8 cellular contexts compared by ENCODE assay signal in genomic region chr10:45972106-45972812, GRCh38. TPM values are rescaled to one million over a fixed set of nuclear protein-coding genes. Genes with fewer than 3 reads are reported as not detected.
DNase-seq lines count a peak whose midpoint lies in the region; ATAC-seq and TF ChIP-seq lines count a peak whose summit lies in the region.
"Not testable (repeated sequence)": the region's sequence is repeated elsewhere in the genome, so short reads cannot be mapped to it uniquely, and the experiment has no call there.

TIMM23 (plus strand) TSS chr10:45972489; CDS start chr10:45972625, 136 bp downstream.

- not testable (repeated sequence) for TF ChIP-seq CTCF in CD4-positive, alpha-beta T cell (IDR thresholded peaks at IDR 0.05); HL-60 (IDR thresholded peaks at IDR 0.05; ENCODE audit: insufficient read depth, low read length); lung (IDR thresholded peaks at IDR 0.05; ENCODE audit: control extremely low read depth, extremely low read depth)

- peak; percentile 83 for ATAC-seq in CD4-positive, alpha-beta T cell (ENCODE audit: poor library complexity)
- ATAC-seq in GM19455 (IDR thresholded peaks at IDR 0.05; ENCODE audit: unreplicated experiment), result peak; percentile 77
- peak; percentile 99 for ATAC-seq in lung (ENCODE audit: insufficient read depth, low FRiP score)

- peaks cover 54% of the 10 kb centered on the region for H3K4me1 Mint-ChIP-seq in CD4-positive, alpha-beta T cell (ENCODE audit: low read depth)

- H3K27me3 ChIP-seq in CD4-positive, alpha-beta T cell (ENCODE audit: control insufficient read depth, insufficient read depth, low read length); HL-60 (ENCODE audit: insufficient read depth, poor library complexity, severe bottlenecking); lung (ENCODE audit: control insufficient read depth, insufficient read depth): not testable (repeated sequence)

- DNase-seq in CD4-positive, alpha-beta T cell, result peak; percentile 76 to 88 (median 78)
- DNase-seq in HL-60 (ENCODE audit: low read depth in 1 of 2, low spot score in 1 of 2) (peak; percentile 74 to 84), NOMO-1 (lab: John Stamatoyannopoulos, UW; ENCODE audit: unreplicated experiment in 2 of 2) (peak; percentile 71 to 78), lung (ENCODE audit: low spot score) (peak; percentile 88)
- peak; percentile 85 for DNase-seq in effector CD8-positive, alpha-beta T cell (lab: John Stamatoyannopoulos, UW)
- peak; percentile 80 to 85 for DNase-seq in stimulated activated CD4-positive, alpha-beta T cell treated with anti-CD3 and anti-CD28 coated beads, Interleukin-4, amount 100 ng/mL, for 4 hours

- not testable (repeated sequence) for H3K9me3 ChIP-seq in CD4-positive, alpha-beta T cell (ENCODE audit: control insufficient read depth, low read length); lung (ENCODE audit: control insufficient read depth in 2 of 2, insufficient read depth in 1 of 2, low read length in 1 of 2)

- intact Hi-C loops in CD4-positive, alpha-beta T cell (cut with DNase I, micrococcal nuclease), result loop anchor here in 1 of 2 experiments (5.0 kb wide), 1 partner anchor 60 kb away; the partner anchor contains the start of gene NCOA4

- CTCF ChIA-PET in CD4-positive, alpha-beta T cell (lab: Charles Lee), result interaction anchor here (2.1 kb wide), 1 partner anchor 56 kb away, joined by 5 read pairs; no protein-coding TSS in a partner anchor
- CTCF ChIA-PET in activated CD8-positive, alpha-beta memory T cell treated with anti-CD3 and anti-CD28 coated beads for 36 hours (lab: Charles Lee), result not testable (repeated sequence)

- peak within 1 kb of the TSS; percentile 100 for H3K4me3 Mint-ChIP-seq in CD4-positive, alpha-beta T cell

- peaks cover 35% of the 10 kb centered on the region for H3K36me3 Mint-ChIP-seq in CD4-positive, alpha-beta T cell (ENCODE audit: low read depth)

- H3K27ac ChIP-seq in CD4-positive, alpha-beta T cell (ENCODE audit: low read depth, low read length), result peak within 1 kb of the TSS; percentile 53
- H3K27ac ChIP-seq in HL-60 (replicated peaks) (peak within 1 kb of the TSS; percentile 78), lung (ENCODE audit: low read depth in 1 of 2, low read length in 1 of 2) (peak within 1 kb of the TSS; percentile 72 to 79)

- not testable (repeated sequence) for H3K4me1 ChIP-seq in lung (ENCODE audit: control insufficient read depth in 2 of 2, insufficient read depth in 2 of 2, low read length in 2 of 2)

- not testable (repeated sequence) for H3K9me3 Mint-ChIP-seq in CD4-positive, alpha-beta T cell

- H3K36me3 ChIP-seq in lung (ENCODE audit: control insufficient read depth in 2 of 2, insufficient read depth in 2 of 2, low read length in 2 of 2), result not testable (repeated sequence)

- not testable (repeated sequence) for H3K27me3 Mint-ChIP-seq in CD4-positive, alpha-beta T cell

- peak within 1 kb of the TSS; percentile 80 for H3K4me3 ChIP-seq in HL-60 (replicated peaks; ENCODE audit: insufficient read depth, low read length)
- peak within 1 kb of the TSS; percentile 80 for H3K4me3 ChIP-seq in lung

- H3K27ac Mint-ChIP-seq in CD4-positive, alpha-beta T cell, result peak within 1 kb of the TSS; percentile 94

- 0% methylated on average over 56 to 60 of the region's 60 CpGs for WGBS in lung, 2 donors

- POLR2A ChIA-PET in CD4-positive, alpha-beta T cell (lab: Charles Lee), result interaction anchor here (0.7 kb wide), 1 partner anchor 51 kb away, joined by 3 read pairs; no protein-coding TSS in a partner anchor
- POLR2A ChIA-PET in activated CD8-positive, alpha-beta memory T cell treated with anti-CD3 and anti-CD28 coated beads for 36 hours (lab: Charles Lee), result not testable (repeated sequence)

RNA-seq across cellular contexts. Expression of gene TIMM23, which starts in this region (rescaled TPM):
- total RNA-seq in CD4-positive, alpha-beta T cell, result 10 to 100 TPM; 32.2 to 32.9 TPM
- 100 to 1,000 TPM; 103 to 108 TPM for total RNA-seq in activated CD8-positive, alpha-beta memory T cell treated with anti-CD3 and anti-CD28 coated beads for 36 hours
- total RNA-seq in lung, result 10 to 100 TPM; 37.0 to 41.5 TPM
- 10 to 100 TPM; 51.5 to 63.1 TPM for polyA plus RNA-seq in lung

Comparison
In these comparisons a context has a peak if more than half of its experiments do, and no peak if none do; other contexts are left out.
1. Peak in every context shown above with its lines: DNase-seq, ATAC-seq, H3K4me3 ChIP-seq and H3K27ac ChIP-seq.